ENCODE assay signal across 1 cellular context in genomic region chr14:101733211-101733610, GRCh38.
TF ChIP-seq lines count a peak whose summit lies in the region.

No MANE protein-coding gene starts in this region.

TF ChIP-seq in K562, 482 proteins besides CTCF, POLR2A, EP300 and RAD21 (continued from another document):
- TF ChIP-seq ZNF592 (IDR thresholded peaks at IDR 0.05) (0 out of 2 replicates have a peak, but pooled peaks have one; percentile 15), E2F4 (CRISPR knock-in tag; IDR thresholded peaks at IDR 0.05; ENCODE audit: low read depth) (no peak), VEZF1 (CRISPR knock-in tag; IDR thresholded peaks at IDR 0.05) (no peak), ZNF79 (CRISPR knock-in tag; IDR thresholded peaks at IDR 0.05; ENCODE audit: low read depth) (no peak), GATAD2A (IDR thresholded peaks at IDR 0.05) (no peak), RBM34 (IDR thresholded peaks at IDR 0.05; ENCODE audit: borderline replicate concordance, insufficient read depth, low read length) (no peak), CBFA2T2 (conservative IDR thresholded peaks at IDR 0.05) (peak; percentile 68), MAZ (CRISPR knock-in tag; conservative IDR thresholded peaks at IDR 0.05 in 1 of 2, IDR thresholded peaks at IDR 0.05 in 1 of 2) (peak in 1 of 2 experiments; percentile 32; a peak in 1 of 4 replicates), CBX5 (IDR thresholded peaks at IDR 0.05; ENCODE audit: borderline replicate concordance, low read depth) (0 out of 2 replicates have a peak, but pooled peaks have one; percentile 36), ZNF277 (CRISPR knock-in tag; IDR thresholded peaks at IDR 0.05; ENCODE audit: borderline replicate concordance) (no peak), ARID1B (IDR thresholded peaks at IDR 0.05) (peak; percentile 43)
TF ChIP-seq in K562: peak in this region for 22.
